ENCODE assay signal across 16 cellular contexts in genomic region chr5:169772256-169772655, GRCh38.
DNase-seq lines count a peak whose midpoint lies in the region; ATAC-seq and TF ChIP-seq lines count a peak whose summit lies in the region.
"Had no signal": no experiment of that assay in that cellular context is flagged by ENCODE, and none has a peak within 500 bp of the region (broad histone marks: within the 10 kb centered on the region; RNA-seq: fewer than 3 reads in every experiment).

No MANE protein-coding gene starts in this region.

- H3K9me3 Mint-ChIP-seq in stimulated activated effector memory CD8-positive, alpha-beta T cell treated with anti-CD3 and anti-CD28 coated beads, Interleukin-12 subunit alpha, Interleukin-12 subunit beta, amount 100 ng/mL, for 72 hours = no peaks in the 10 kb centered on the region
- H3K9me3 Mint-ChIP-seq: CD14-positive monocyte; CD8-positive, alpha-beta T cell; HFFc6 had no signal

- H3K27ac Mint-ChIP-seq in stimulated activated effector memory CD8-positive, alpha-beta T cell treated with anti-CD3 and anti-CD28 coated beads, Interleukin-12 subunit alpha, Interleukin-12 subunit beta, amount 100 ng/mL, for 72 hours = peak overlapping the region; percentile 41
- H3K27ac Mint-ChIP-seq: HFFc6 had no signal

- no peaks in the 10 kb centered on the region for H3K9me3 ChIP-seq in Karpas-422 (ENCODE audit: low read length)
- H3K9me3 ChIP-seq: A549, HAP-1 had no signal

- no peak overlapping the region for H2AFZ ChIP-seq in Karpas-422 (ENCODE audit: low read length)

- peaks cover 1% of the 10 kb centered on the region for H3K4me1 Mint-ChIP-seq in stimulated activated effector memory CD8-positive, alpha-beta T cell treated with anti-CD3 and anti-CD28 coated beads, Interleukin-12 subunit alpha, Interleukin-12 subunit beta, amount 100 ng/mL, for 72 hours
- H3K4me1 Mint-ChIP-seq: CD14-positive monocyte had no signal

- no peaks in the 10 kb centered on the region for H3K27me3 ChIP-seq in Karpas-422 (ENCODE audit: low read length)

- H3K79me2 ChIP-seq in Karpas-422 (ENCODE audit: low read length) = peaks cover 43% of the 10 kb centered on the region

- H4K20me1 ChIP-seq in Karpas-422 (ENCODE audit: insufficient read depth, low read depth, low read length) = no peaks in the 10 kb centered on the region

- H3K4me3 ChIP-seq in Karpas-422 (ENCODE audit: low read length) (no peak overlapping the region), fibroblast of mammary gland (ENCODE audit: control insufficient read depth, low read depth, low read length) (no peak overlapping the region)
- H3K4me3 ChIP-seq: A549, HAP-1 had no signal

- peaks cover 14% of the 10 kb centered on the region; the same call in 1 of the 2 replicates for H3K36me3 ChIP-seq in Karpas-422 (ENCODE audit: insufficient read depth, low read length)
- H3K36me3 ChIP-seq: HAP-1 had no signal

- no peaks in the 10 kb centered on the region for H3K9me2 ChIP-seq in Karpas-422 (replicated peaks; ENCODE audit: insufficient read depth, low read length)

- H3K27ac ChIP-seq in Karpas-422 (ENCODE audit: low read length) (peak overlapping the region; percentile 45), caudate nucleus (ENCODE audit: low read depth, low read length) (no peak overlapping the region)
- H3K27ac ChIP-seq: A549 had no signal

- H3K4me3 Mint-ChIP-seq in stimulated activated effector memory CD8-positive, alpha-beta T cell treated with anti-CD3 and anti-CD28 coated beads, Interleukin-12 subunit alpha, Interleukin-12 subunit beta, amount 100 ng/mL, for 72 hours = no peak overlapping the region
- H3K4me3 Mint-ChIP-seq: CD14-positive monocyte; CD8-positive, alpha-beta T cell; HFFc6 had no signal

- no peak overlapping the region for H3K4me2 ChIP-seq in Karpas-422 (ENCODE audit: low read depth, low read length, poor library complexity, severe bottlenecking)
- H3K4me2 ChIP-seq: A549 had no signal

- H3K9ac ChIP-seq in Karpas-422 (ENCODE audit: low read length) = no peak overlapping the region

- no peak for TF ChIP-seq CTCF in fibroblast of mammary gland (conservative IDR thresholded peaks at IDR 0.05; ENCODE audit: control insufficient read depth, insufficient read depth, low read depth, low read length)

- peaks cover 41% of the 10 kb centered on the region for H3K4me1 ChIP-seq in Karpas-422 (ENCODE audit: low read length)
- H3K4me1 ChIP-seq: A549, HAP-1 had no signal

- peaks cover 76% of the 10 kb centered on the region for H3K36me3 Mint-ChIP-seq in stimulated activated effector memory CD8-positive, alpha-beta T cell treated with anti-CD3 and anti-CD28 coated beads, Interleukin-12 subunit alpha, Interleukin-12 subunit beta, amount 100 ng/mL, for 72 hours

- ATAC-seq in stimulated activated effector memory CD8-positive, alpha-beta T cell treated with anti-CD3 and anti-CD28 coated beads, Interleukin-12 subunit alpha, Interleukin-12 subunit beta, amount 100 ng/mL, for 72 hours = no peak
- ATAC-seq: A549; CD8-positive, alpha-beta T cell; HepG2 had no signal

- DNase-seq in Karpas-422 (no peak), fibroblast of mammary gland (ENCODE audit: low read depth) (peak; percentile 31), caudate nucleus (lab: John Stamatoyannopoulos, UW) (no peak)
- no peak for DNase-seq in stimulated activated effector memory CD8-positive, alpha-beta T cell treated with anti-CD3 and anti-CD28 coated beads, Interleukin-12 subunit alpha, Interleukin-12 subunit beta, amount 100 ng/mL, for 72 hours (ENCODE audit: low spot score in 2 of 2)
- no peak for DNase-seq in central memory CD4-positive, alpha-beta T cell
- no peak for DNase-seq in activated T-cell treated with anti-CD3 and anti-CD28 coated beads, Interleukin-2, amount 50 U/mL, for 48 hours
- DNase-seq: CD8-positive, alpha-beta T cell; COR-L47; DMS153; DMS79 treated with DMSO at 0.1 percent for 48 hours; GDM1; HFFc6 had no signal
